In the genomic region with DNA sequence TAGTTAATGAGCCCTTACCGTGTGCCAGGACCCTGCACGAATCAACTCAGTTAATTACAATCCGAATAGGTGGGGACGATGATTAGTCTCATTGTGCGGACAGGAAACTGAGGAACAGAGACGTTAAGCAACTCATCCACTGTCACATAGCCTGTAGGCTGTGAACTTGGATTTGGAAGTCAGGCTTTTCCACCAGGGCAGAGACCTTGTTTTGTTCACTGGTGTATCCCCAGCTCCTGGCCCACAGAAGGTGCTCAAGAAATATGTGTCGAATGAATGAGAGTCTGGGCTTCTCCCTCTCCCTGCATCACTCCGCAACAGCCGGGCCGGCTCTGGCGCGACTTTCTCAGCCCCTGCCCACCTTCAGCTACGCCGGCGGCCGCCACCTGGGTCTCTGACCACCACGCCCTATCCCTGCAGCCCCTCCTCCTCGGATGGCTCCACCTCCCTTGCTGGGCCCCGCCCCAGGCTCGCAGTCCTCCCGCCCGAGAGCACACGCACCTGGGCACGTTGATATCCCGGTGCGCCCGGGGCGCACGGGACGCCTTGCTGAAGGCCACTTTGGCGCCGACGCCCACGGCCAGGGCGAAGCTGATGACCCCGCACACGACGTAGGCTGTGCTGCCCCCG, we compare ENCODE assay signal across 10 cellular contexts. TPM values are rescaled to one million over a fixed set of nuclear protein-coding genes. Genes with fewer than 3 reads are reported as not detected.
DNase-seq lines count a peak whose midpoint lies in the region; ATAC-seq and TF ChIP-seq lines count a peak whose summit lies in the region.
"Had no signal": no experiment of that assay in that cellular context is flagged by ENCODE, and none has a peak within 500 bp of the region (broad histone marks: within the 10 kb centered on the region; RNA-seq: fewer than 3 reads in every experiment).

No MANE protein-coding gene starts in this region.

- no peaks in the 10 kb centered on the region for H4K20me1 ChIP-seq in IMR-90 (ENCODE audit: insufficient read depth, low read length)

- H3K36me3 ChIP-seq in IMR-90 (ENCODE audit: control insufficient read depth, insufficient read depth, low read length), result no peaks in the 10 kb centered on the region
- H3K36me3 ChIP-seq: sigmoid colon had no signal

- H3K23ac ChIP-seq in IMR-90 (ENCODE audit: low read depth, low read length), result peak overlapping the region; percentile 51; the same call in 1 of the 2 replicates

- H2BK15ac ChIP-seq in IMR-90 (ENCODE audit: low read depth, low read length), result no peak overlapping the region

- CTCF ChIA-PET in IMR-90 (lab: Yijun Ruan, JAX), result no interaction called here

- POLR2A ChIA-PET in IMR-90 (lab: Charles Lee; ENCODE audit: unreplicated experiment), result no interaction called here
- POLR2A ChIA-PET in activated naive CD8-positive, alpha-beta T cell treated with anti-CD3 and anti-CD28 coated beads, Interleukin-2, amount 10 ng/mL, durations not matched to agents 7 days and 5 days (lab: Charles Lee), result interaction anchor here (0.6 kb wide), 1 partner anchor 19 kb away, joined by 3 read pairs; no protein-coding TSS in a partner anchor

- no peak overlapping the region for H3K27ac ChIP-seq in IMR-90 (ENCODE audit: insufficient read depth, low read length)
- H3K27ac ChIP-seq: HL-60, sigmoid colon had no signal

- in situ Hi-C loops in IMR-90 (cut with MboI; ENCODE audit: low sequenced_read_pairs), result no loop called here

- H3K4me1 ChIP-seq in IMR-90 (ENCODE audit: control insufficient read depth, insufficient read depth, low read length), result no peaks in the 10 kb centered on the region

- peaks cover 69% of the 10 kb centered on the region for H3K27me3 ChIP-seq in IMR-90 (ENCODE audit: control insufficient read depth, insufficient read depth, low read length)

- H3K27me3 Mint-ChIP-seq in activated naive CD8-positive, alpha-beta T cell treated with anti-CD3 and anti-CD28 coated beads, Interleukin-2, amount 10 ng/mL, durations not matched to agents 7 days and 5 days, result peaks cover 69% of the 10 kb centered on the region
- H3K27me3 Mint-ChIP-seq in naive B cell, result peaks cover 61 to 88% (median 86%) of the 10 kb centered on the region in 3 donors

- intact Hi-C loops in IMR-90 (cut with micrococcal nuclease), result no loop called here

- no peak overlapping the region for H3K4ac ChIP-seq in IMR-90 (ENCODE audit: low read depth, low read length)

- no peak overlapping the region for H4K5ac ChIP-seq in IMR-90 (ENCODE audit: low read depth, low read length)

- H2AK5ac ChIP-seq in IMR-90 (ENCODE audit: low read depth, low read length), result no peak overlapping the region

- no peak overlapping the region for H2BK20ac ChIP-seq in IMR-90 (ENCODE audit: low read depth, low read length)

- no peaks in the 10 kb centered on the region for H3K9me3 Mint-ChIP-seq in activated naive CD8-positive, alpha-beta T cell treated with anti-CD3 and anti-CD28 coated beads, Interleukin-2, amount 10 ng/mL, durations not matched to agents 7 days and 5 days
- peaks cover 0 to 14% (median 4%) of the 10 kb centered on the region in 7 donors for H3K9me3 Mint-ChIP-seq in naive B cell

- 1% methylated on average over 22 of the region's 39 CpGs; no CpG with 5 or more reads in 1 of the 2 experiments for WGBS in IMR-90 (ENCODE audit: extremely low coverage in 2 of 2, insufficient read length in 1 of 2), 2 experiments

- peaks cover 14% of the 10 kb centered on the region for H3K4me1 Mint-ChIP-seq in activated naive CD8-positive, alpha-beta T cell treated with anti-CD3 and anti-CD28 coated beads, Interleukin-2, amount 10 ng/mL, durations not matched to agents 7 days and 5 days
- H3K4me1 Mint-ChIP-seq in naive B cell, result peaks cover 22 to 35% (median 32%) of the 10 kb centered on the region in 3 donors

- H3K4me2 ChIP-seq in IMR-90 (ENCODE audit: low read depth, low read length), result no peak overlapping the region

- peak; percentile 45 to 74 (median 61) for DNase-seq in NCI-H1417 (lab: John Stamatoyannopoulos, UW)
- no peak for DNase-seq in NCI-H1417 treated with DMSO at 0.1 percent for 48 hours (lab: John Stamatoyannopoulos, UW)
- no peak for DNase-seq in IMR-90
- DNase-seq in activated naive CD8-positive, alpha-beta T cell treated with anti-CD3 and anti-CD28 coated beads, Interleukin-2, amount 10 ng/mL, durations not matched to agents 7 days and 5 days, result no peak
- DNase-seq in naive B cell, result no peak
- no peak for DNase-seq in NCI-H2107 treated with DMSO at 0.1 percent for 48 hours (lab: John Stamatoyannopoulos, UW; ENCODE audit: unreplicated experiment)
- no peak for DNase-seq in T1000 (lab: John Stamatoyannopoulos, UW)
- DNase-seq: sigmoid colon had no signal

- TF ChIP-seq RAD21 in IMR-90 (IDR thresholded peaks at IDR 0.05; ENCODE audit: low read length), result no peak

- H2BK120ac ChIP-seq in IMR-90 (ENCODE audit: low read depth, low read length), result no peak overlapping the region

- TF ChIP-seq POLR2A in IMR-90 (IDR thresholded peaks at IDR 0.05; ENCODE audit: low read depth, low read length), result no peak

- H2BK5ac ChIP-seq in IMR-90 (ENCODE audit: low read depth, low read length, poor library complexity, severe bottlenecking), result no peak overlapping the region

- H3K9me3 ChIP-seq in IMR-90 (ENCODE audit: control insufficient read depth, insufficient read depth, low read length), result no peaks in the 10 kb centered on the region
- H3K9me3 ChIP-seq: sigmoid colon had no signal

- no peak overlapping the region for H3K18ac ChIP-seq in IMR-90 (ENCODE audit: low read depth, low read length)

- H3K79me1 ChIP-seq in IMR-90 (ENCODE audit: low read depth in 1 of 2, low read length in 2 of 2), result no peaks in the 10 kb centered on the region

- no peak overlapping the region for H2AK9ac ChIP-seq in IMR-90 (replicated peaks; ENCODE audit: low read depth, low read length, poor library complexity)

- no peak overlapping the region for H3K9ac ChIP-seq in IMR-90 (ENCODE audit: low read depth, low read length)

- H3K9me1 ChIP-seq in IMR-90 (ENCODE audit: insufficient read depth, low read length), result no peaks in the 10 kb centered on the region; the same call in 1 of the 2 replicates

- no TSS peak for BruUV-seq in IMR-90 (replicated peaks; lab: Mats Ljungman, UMichigan)

- peak overlapping the region; percentile 14 for H3K4me3 Mint-ChIP-seq in activated naive CD8-positive, alpha-beta T cell treated with anti-CD3 and anti-CD28 coated beads, Interleukin-2, amount 10 ng/mL, durations not matched to agents 7 days and 5 days
- peak overlapping the region; percentile 5 to 84 (median 63) for H3K4me3 Mint-ChIP-seq in naive B cell

- H3K27ac Mint-ChIP-seq in activated naive CD8-positive, alpha-beta T cell treated with anti-CD3 and anti-CD28 coated beads, Interleukin-2, amount 10 ng/mL, durations not matched to agents 7 days and 5 days, result no peak overlapping the region
- H3K27ac Mint-ChIP-seq in naive B cell, result peak overlapping the region in 3 of 6 donors; percentile 18 to 26 (median 21)

- H4K8ac ChIP-seq in IMR-90 (ENCODE audit: low read depth in 2 of 2, low read length in 2 of 2), result no peak overlapping the region

- no peak for TF ChIP-seq CTCF in IMR-90 (conservative IDR thresholded peaks at IDR 0.05; ENCODE audit: low read depth, low read length)

- dilution Hi-C loops in IMR-90 (cut with HindIII; ENCODE audit: low sequenced_read_pairs, unreplicated experiment), result no loop called here

- peak overlapping the region; percentile 26 for H2AFZ ChIP-seq in IMR-90 (replicated peaks; ENCODE audit: low read length, poor library complexity)

- no peak for ATAC-seq in IMR-90 (ENCODE audit: low read depth)
- ATAC-seq in activated naive CD8-positive, alpha-beta T cell treated with anti-CD3 and anti-CD28 coated beads, Interleukin-2, amount 10 ng/mL, durations not matched to agents 7 days and 5 days (ENCODE audit: low read depth), result no peak
- peak; percentile 17 to 43 for ATAC-seq in naive B cell (ENCODE audit: low read depth in 2 of 2)
- no peak for ATAC-seq in GM18870 (IDR thresholded peaks at IDR 0.05; ENCODE audit: unreplicated experiment)

- no peak overlapping the region for H3K56ac ChIP-seq in IMR-90 (ENCODE audit: extremely low read depth, insufficient read depth, low read length)

- H3K36me3 Mint-ChIP-seq in activated naive CD8-positive, alpha-beta T cell treated with anti-CD3 and anti-CD28 coated beads, Interleukin-2, amount 10 ng/mL, durations not matched to agents 7 days and 5 days, result peaks cover 1% of the 10 kb centered on the region
- peaks cover 0 to 25% of the 10 kb centered on the region in 2 donors for H3K36me3 Mint-ChIP-seq in naive B cell

- H4K91ac ChIP-seq in IMR-90 (ENCODE audit: insufficient read depth, low read depth, low read length), result no peak overlapping the region

- H3K14ac ChIP-seq in IMR-90 (replicated peaks; ENCODE audit: low read depth, low read length), result no peak overlapping the region

- no peak overlapping the region for H3K4me3 ChIP-seq in IMR-90 (ENCODE audit: insufficient read depth, low read depth, low read length)
- H3K4me3 ChIP-seq: sigmoid colon had no signal

RNA-seq across cellular contexts. Expression of gene SHISA7, which starts 1.3 kb away (rescaled TPM):
- not detected in 2 replicates for total RNA-seq in IMR-90 (2012; rRNA removed)
- polyA plus RNA-seq in IMR-90 (2012; rRNA removed) (0.03 TPM in 1 of 2 replicates, not detected in the other), naive B cell (ENCODE audit: low read depth in 6 of 6) (not detected)
- polyA plus RNA-seq in IMR-90 (2012; cell fraction: cytosol; rRNA removed), result 0.01 and 0.02 TPM in 2 replicates
- 0.01 and 0.03 TPM in 2 replicates for polyA plus RNA-seq in IMR-90 (2012; cell fraction: nucleus; rRNA removed; ENCODE audit: low replicate concordance)
- not detected for total RNA-seq in activated naive CD8-positive, alpha-beta T cell treated with anti-CD3 and anti-CD28 coated beads, Interleukin-2, amount 10 ng/mL, durations not matched to agents 7 days and 5 days

RNA-seq across cellular contexts. Expression of gene ISOC2, which starts 19.6 kb away (rescaled TPM):
- 46.7 and 56.1 TPM in 2 replicates for total RNA-seq in IMR-90 (2012; rRNA removed)
- 82.1 and 119 TPM in 2 replicates for polyA plus RNA-seq in IMR-90 (2012; rRNA removed)
- 50.5 and 139 TPM in 2 replicates for polyA plus RNA-seq in IMR-90 (2012; cell fraction: cytosol; rRNA removed)
- polyA plus RNA-seq in IMR-90 (2012; cell fraction: nucleus; rRNA removed; ENCODE audit: low replicate concordance), result 29.9 and 88.9 TPM in 2 replicates
- 10 to 100 TPM; 13.7 to 16.8 TPM for total RNA-seq in activated naive CD8-positive, alpha-beta T cell treated with anti-CD3 and anti-CD28 coated beads, Interleukin-2, amount 10 ng/mL, durations not matched to agents 7 days and 5 days
- polyA plus RNA-seq in naive B cell (ENCODE audit: low read depth in 6 of 6), result 10 to 100 TPM; 21.8 to 57.9 (median 28.0) TPM

RNA-seq across cellular contexts. Expression of gene C19orf85, which starts 22.7 kb away (rescaled TPM):
- total RNA-seq in IMR-90 (2012; rRNA removed), result not detected in 2 replicates
- polyA plus RNA-seq in IMR-90 (2012; rRNA removed) (not detected in 2 replicates), naive B cell (ENCODE audit: low read depth in 6 of 6) (not detected)
- not detected in 2 replicates for polyA plus RNA-seq in IMR-90 (2012; cell fraction: cytosol; rRNA removed)
- 0.11 TPM in 1 of 2 replicates, not detected in the other for polyA plus RNA-seq in IMR-90 (2012; cell fraction: nucleus; rRNA removed; ENCODE audit: low replicate concordance)
- not detected for total RNA-seq in activated naive CD8-positive, alpha-beta T cell treated with anti-CD3 and anti-CD28 coated beads, Interleukin-2, amount 10 ng/mL, durations not matched to agents 7 days and 5 days
- total RNA-seq: sigmoid colon had no signal

RNA-seq across cellular contexts. Expression of gene UBE2S, which starts 34.2 kb away (rescaled TPM):
- 69.5 and 74.4 TPM in 2 replicates for total RNA-seq in IMR-90 (2012; rRNA removed)
- polyA plus RNA-seq in IMR-90 (2012; rRNA removed) (104 and 177 TPM in 2 replicates), naive B cell (ENCODE audit: low read depth in 6 of 6) (10 to 100 TPM; 18.8 to 41.3 (median 30.6) TPM)
- 94.4 and 130 TPM in 2 replicates for polyA plus RNA-seq in IMR-90 (2012; cell fraction: cytosol; rRNA removed)
- polyA plus RNA-seq in IMR-90 (2012; cell fraction: nucleus; rRNA removed; ENCODE audit: low replicate concordance), result 22.1 and 43.9 TPM in 2 replicates
- 100 to 1,000 TPM; 184 to 203 TPM for total RNA-seq in activated naive CD8-positive, alpha-beta T cell treated with anti-CD3 and anti-CD28 coated beads, Interleukin-2, amount 10 ng/mL, durations not matched to agents 7 days and 5 days

RNA-seq across cellular contexts. Expression of gene ZNF628, which starts 34.6 kb away (rescaled TPM):
- 0.18 and 0.28 TPM in 2 replicates for total RNA-seq in IMR-90 (2012; rRNA removed)
- polyA plus RNA-seq in IMR-90 (2012; rRNA removed), result 1.9 and 2.6 TPM in 2 replicates
- polyA plus RNA-seq in IMR-90 (2012; cell fraction: cytosol; rRNA removed), result 2.0 and 4.3 TPM in 2 replicates
- 4.7 and 12.2 TPM in 2 replicates for polyA plus RNA-seq in IMR-90 (2012; cell fraction: nucleus; rRNA removed; ENCODE audit: low replicate concordance)
- 10 to 100 TPM in 1 of 2 experiments, 1 to 10 TPM in 1; 9.4 to 11.5 TPM for total RNA-seq in activated naive CD8-positive, alpha-beta T cell treated with anti-CD3 and anti-CD28 coated beads, Interleukin-2, amount 10 ng/mL, durations not matched to agents 7 days and 5 days
- polyA plus RNA-seq in naive B cell (ENCODE audit: low read depth in 6 of 6), result 1 to 10 TPM in 2 of 6 donors, under 1 TPM in 3, not detected in 1; 0.16 to 2.2 (median 0.94) TPM

Comparison
In these comparisons a context has a peak if more than half of its experiments do, and no peak if none do; other contexts are left out.
1. DNase-seq: peak in NCI-H1417 (3 of 3); none in NCI-H1417 treated with DMSO at 0.1 percent for 48 hours (single experiment), IMR-90 (single experiment), activated naive CD8-positive, alpha-beta T cell treated with anti-CD3 and anti-CD28 coated beads, Interleukin-2, amount 10 ng/mL, durations not matched to agents 7 days and 5 days (single experiment), naive B cell (single experiment), NCI-H2107 treated with DMSO at 0.1 percent for 48 hours (single experiment) and T1000 (single experiment).
2. ATAC-seq: peak in naive B cell (2 of 2); none in IMR-90 (single experiment), activated naive CD8-positive, alpha-beta T cell treated with anti-CD3 and anti-CD28 coated beads, Interleukin-2, amount 10 ng/mL, durations not matched to agents 7 days and 5 days (single experiment) and GM18870 (single experiment).